In genomic region chr3:59631482-59631881, GRCh38 we compare ENCODE assay signal across 3 cellular contexts.
"Had no signal": no experiment of that assay in that cellular context is flagged by ENCODE, and none has a peak within 500 bp of the region (broad histone marks: within the 10 kb centered on the region; RNA-seq: fewer than 3 reads in every experiment).

No MANE protein-coding gene starts in this region.

- H2AFZ ChIP-seq: GM23338 had no signal

- ATAC-seq: GM23338 had no signal

- H3K4me2 ChIP-seq: GM23338 had no signal

- DNase-seq: H9, HCEC 1CT had no signal

- H3K4me3 ChIP-seq: GM23338 had no signal
